13 cellular contexts compared by ENCODE assay signal in genomic region chr16:23469814-23470213, GRCh38. TPM values are rescaled to one million over a fixed set of nuclear protein-coding genes. Genes with fewer than 3 reads are reported as not detected.
DNase-seq lines count a peak whose midpoint lies in the region; ATAC-seq and TF ChIP-seq lines count a peak whose summit lies in the region.
"Had no signal": no experiment of that assay in that cellular context is flagged by ENCODE, and none has a peak within 500 bp of the region (broad histone marks: within the 10 kb centered on the region; RNA-seq: fewer than 3 reads in every experiment).

No MANE protein-coding gene starts in this region.

- H3K27ac ChIP-seq in tibial nerve: no peak overlapping the region
- H3K27ac ChIP-seq: C4-2B, SK-N-MC, thoracic aorta had no signal

- no peak for TF ChIP-seq EP300 in tibial nerve (IDR thresholded peaks at IDR 0.05)

- CTCF ChIA-PET in WTC11 (lab: Charles Lee): no interaction called here

- 85 to 86% methylated on average over 6 of the region's 6 CpGs for WGBS in tibial nerve, 2 donors

- no peak for ATAC-seq in stimulated activated naive CD8-positive, alpha-beta T cell treated with anti-CD3 and anti-CD28 coated beads, Interleukin-15, amount 100 ng/mL, for 72 hours
- no peak for ATAC-seq in stimulated activated naive CD8-positive, alpha-beta T cell treated with anti-CD3 and anti-CD28 coated beads, Interleukin-15, Interleukin-2, amounts not matched to agents 100 U/mL and 50 U/mL, for 24 hours
- ATAC-seq in GM21619 (IDR thresholded peaks at IDR 0.05; ENCODE audit: unreplicated experiment) (no peak), WTC11 (no peak)
- ATAC-seq: natural killer cell had no signal

- TF ChIP-seq POLR2A in tibial nerve (IDR thresholded peaks at IDR 0.05): no peak

- H3K36me3 ChIP-seq in tibial nerve: peaks cover 7 to 89% (median 23%) of the 10 kb centered on the region in 3 donors

- no peak for DNase-seq in stimulated activated naive CD8-positive, alpha-beta T cell treated with anti-CD3 and anti-CD28 coated beads, Interleukin-15, amount 100 ng/mL, for 72 hours
- no peak for DNase-seq in stimulated activated naive CD8-positive, alpha-beta T cell treated with anti-CD3 and anti-CD28 coated beads, Interleukin-15, Interleukin-2, amounts not matched to agents 100 U/mL and 50 U/mL, for 24 hours
- DNase-seq in NCI-H774 (lab: John Stamatoyannopoulos, UW) (peak; percentile 32), fibroblast of mammary gland (ENCODE audit: low read depth) (peak; percentile 50), SHP77 treated with DMSO at 0.1 percent for 48 hours (lab: John Stamatoyannopoulos, UW) (no peak), WTC11 (ENCODE audit: low spot score) (no peak), tibial nerve (ENCODE audit: low spot score in 2 of 2) (no peak)
- DNase-seq: hypothalamus, natural killer cell had no signal

- H3K9me3 ChIP-seq in tibial nerve: no peaks in the 10 kb centered on the region
- H3K9me3 ChIP-seq: thoracic aorta had no signal

- POLR2A ChIA-PET in WTC11 (lab: Charles Lee): no interaction called here

- peaks cover 55% of the 10 kb centered on the region for H3K36me3 Mint-ChIP-seq in WTC11
- H3K36me3 Mint-ChIP-seq: natural killer cell had no signal

- H3K4me3 Mint-ChIP-seq in stimulated activated naive CD8-positive, alpha-beta T cell treated with anti-CD3 and anti-CD28 coated beads, Interleukin-15, amount 100 ng/mL, for 72 hours: no peak overlapping the region
- no peak overlapping the region for H3K4me3 Mint-ChIP-seq in WTC11
- H3K4me3 Mint-ChIP-seq: natural killer cell had no signal

- no peaks in the 10 kb centered on the region for H3K4me1 ChIP-seq in tibial nerve

- H3K27me3 ChIP-seq in tibial nerve: no peaks in the 10 kb centered on the region

- no peak for TF ChIP-seq CTCF in fibroblast of mammary gland (conservative IDR thresholded peaks at IDR 0.05; ENCODE audit: control insufficient read depth, insufficient read depth, low read depth, low read length)
- TF ChIP-seq CTCF in WTC11 (IDR thresholded peaks at IDR 0.05): no peak
- no peak for TF ChIP-seq CTCF in tibial nerve (IDR thresholded peaks at IDR 0.05)

- no peak overlapping the region for H3K4me3 ChIP-seq in fibroblast of mammary gland (ENCODE audit: control insufficient read depth, low read depth, low read length)
- H3K4me3 ChIP-seq in tibial nerve: no peak overlapping the region
- H3K4me3 ChIP-seq: SK-N-MC, thoracic aorta had no signal

- no peaks in the 10 kb centered on the region for H3K27me3 Mint-ChIP-seq in stimulated activated naive CD8-positive, alpha-beta T cell treated with anti-CD3 and anti-CD28 coated beads, Interleukin-15, amount 100 ng/mL, for 72 hours
- no peaks in the 10 kb centered on the region for H3K27me3 Mint-ChIP-seq in WTC11 (ENCODE audit: low read depth)

- no peaks in the 10 kb centered on the region for H3K4me1 Mint-ChIP-seq in stimulated activated naive CD8-positive, alpha-beta T cell treated with anti-CD3 and anti-CD28 coated beads, Interleukin-15, amount 100 ng/mL, for 72 hours
- H3K4me1 Mint-ChIP-seq in WTC11: no peaks in the 10 kb centered on the region
- H3K4me1 Mint-ChIP-seq: natural killer cell had no signal

- H3K9me3 Mint-ChIP-seq in stimulated activated naive CD8-positive, alpha-beta T cell treated with anti-CD3 and anti-CD28 coated beads, Interleukin-15, amount 100 ng/mL, for 72 hours: no peaks in the 10 kb centered on the region
- H3K9me3 Mint-ChIP-seq in WTC11: no peaks in the 10 kb centered on the region
- H3K9me3 Mint-ChIP-seq: natural killer cell had no signal

- peak overlapping the region; percentile 11 to 31 for H3K27ac Mint-ChIP-seq in stimulated activated naive CD8-positive, alpha-beta T cell treated with anti-CD3 and anti-CD28 coated beads, Interleukin-15, amount 100 ng/mL, for 72 hours
- H3K27ac Mint-ChIP-seq in WTC11: no peak overlapping the region

TF ChIP-seq in WTC11, 78 proteins besides CTCF, POLR2A, EP300 and RAD21:
- no peak for TF ChIP-seq FOXJ3 (CRISPR knock-in tag; IDR thresholded peaks at IDR 0.05; ENCODE audit: borderline replicate concordance)
- no peak for TF ChIP-seq CBFB (CRISPR knock-in tag; IDR thresholded peaks at IDR 0.05; ENCODE audit: low read depth)

RNA-seq across cellular contexts. Expression of gene COG7, which starts 16.8 kb away (rescaled TPM):
- total RNA-seq in WTC11 (2021) (21.6 to 22.6 TPM (median 21.9 TPM) in 3 replicates), tibial nerve (10 to 100 TPM; 21.6 to 35.7 (median 24.8) TPM)

RNA-seq across cellular contexts. Expression of gene GGA2, which starts 40.5 kb away (rescaled TPM):
- 107 to 122 TPM (median 122 TPM) in 3 replicates for total RNA-seq in WTC11 (2021)
- 10 to 100 TPM; 29.9 to 40.6 (median 36.8) TPM for total RNA-seq in tibial nerve

Comparison
In these comparisons a context has a peak if more than half of its experiments do, and no peak if none do; other contexts are left out.
1. DNase-seq: peak in NCI-H774 (single experiment) and fibroblast of mammary gland (single experiment); none in stimulated activated naive CD8-positive, alpha-beta T cell treated with anti-CD3 and anti-CD28 coated beads, Interleukin-15, amount 100 ng/mL, for 72 hours (0 of 2), stimulated activated naive CD8-positive, alpha-beta T cell treated with anti-CD3 and anti-CD28 coated beads, Interleukin-15, Interleukin-2, amounts not matched to agents 100 U/mL and 50 U/mL, for 24 hours (single experiment), SHP77 treated with DMSO at 0.1 percent for 48 hours (single experiment), WTC11 (single experiment) and tibial nerve (0 of 2).